Comparison of ENCODE assay signal across 8 cellular contexts in the genomic region with DNA sequence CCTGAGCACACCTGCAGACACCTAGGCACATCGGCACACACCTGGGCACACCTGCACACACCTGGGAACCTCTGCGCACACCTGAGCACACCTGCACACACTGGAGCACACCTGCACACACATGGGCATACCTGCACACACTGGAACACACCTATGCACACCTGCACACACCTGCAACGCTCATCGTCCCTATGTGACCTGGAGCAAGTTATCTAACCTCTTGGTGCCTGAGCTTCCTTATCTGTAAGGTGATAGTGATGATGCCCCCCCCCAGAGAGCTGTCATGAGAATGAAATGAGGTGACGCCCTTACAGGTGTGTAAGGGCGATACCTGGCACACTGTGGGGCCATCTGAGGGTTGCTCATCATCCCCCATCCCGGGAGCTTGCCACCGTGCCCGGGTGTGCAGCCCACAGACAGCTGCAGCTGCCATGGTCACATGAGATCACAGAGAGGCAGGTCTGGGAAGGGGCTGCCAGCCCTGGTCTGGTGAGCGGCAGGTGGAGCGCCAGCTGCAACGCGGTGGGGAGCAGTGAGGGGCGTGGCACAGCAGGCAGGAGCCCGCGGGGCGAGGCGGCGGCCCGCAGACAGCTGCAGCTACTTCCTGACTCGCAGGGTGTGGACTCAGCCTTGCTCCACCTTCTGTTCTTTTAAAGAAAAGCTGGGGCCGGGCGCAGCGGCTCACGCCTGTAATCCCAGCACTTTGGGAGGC. TPM values are rescaled to one million over a fixed set of nuclear protein-coding genes. Genes with fewer than 3 reads are reported as not detected.
DNase-seq lines count a peak whose midpoint lies in the region; ATAC-seq, FAIRE-seq and TF ChIP-seq lines count a peak whose summit lies in the region.

No MANE protein-coding gene starts in this region.

- no peak for FAIRE-seq in D721Med (lab: Jason Lieb, UNC)

- no peak overlapping the region for H3K27ac ChIP-seq in psoas muscle

- TF ChIP-seq CTCF in D721Med (IDR thresholded peaks at IDR 0.05; ENCODE audit: insufficient read depth, missing control alignments) (no peak), cardiac fibroblast (IDR thresholded peaks at IDR 0.05; ENCODE audit: low read depth, low read length) (no peak), psoas muscle (IDR thresholded peaks at IDR 0.05) (no peak)

- H3K36me3 ChIP-seq in H7 (replicated peaks; ENCODE audit: control insufficient read depth, insufficient read depth, low read length), result no peaks in the 10 kb centered on the region
- H3K36me3 ChIP-seq in psoas muscle (ENCODE audit: insufficient read depth in 1 of 2, low read depth in 1 of 2), result no peaks in the 10 kb centered on the region

- ATAC-seq in psoas muscle (peak; percentile 34 to 62 (median 52)), GM21367 (IDR thresholded peaks at IDR 0.05; ENCODE audit: unreplicated experiment) (no peak)

- WGBS in psoas muscle, 3 donors, result 12 to 14% (median 13%) methylated on average over 22 to 25 of the region's 25 CpGs

- no peaks in the 10 kb centered on the region for H3K9me3 ChIP-seq in psoas muscle

- no peak overlapping the region for H3K4me3 ChIP-seq in H7 (ENCODE audit: insufficient read depth, low read depth, low read length)
- H3K4me3 ChIP-seq in cardiac fibroblast (replicated peaks in 1 of 2; ENCODE audit: low read depth in 2 of 2, low read length in 2 of 2), result no peak overlapping the region
- no peak overlapping the region for H3K4me3 ChIP-seq in psoas muscle

- intact Hi-C loops in psoas muscle (cut with DNase I), result no loop called here

- H3K4me1 ChIP-seq in psoas muscle, result no peaks in the 10 kb centered on the region

- DNase-seq in D721Med (ENCODE audit: insufficient read length, low spot score) (peak; percentile 85), H7 (peak; percentile 89), NCI-H187 (lab: John Stamatoyannopoulos, UW) (peak; percentile 90 to 95), T-helper 9 cell (peak; percentile 60), cardiac fibroblast (ENCODE audit: low read depth in 2 of 2) (peak; percentile 11 to 27), psoas muscle (no peak), OCI-M2 (lab: John Stamatoyannopoulos, UW; ENCODE audit: unreplicated experiment) (no peak)

- H3K27me3 ChIP-seq in H7 (ENCODE audit: control insufficient read depth, insufficient read depth, low read length), result peaks cover 40% of the 10 kb centered on the region
- peaks cover 0 to 89% (median 30%) of the 10 kb centered on the region in 3 donors for H3K27me3 ChIP-seq in psoas muscle (ENCODE audit: insufficient read depth in 3 of 3, low read length in 2 of 3)

RNA-seq across cellular contexts. Expression of gene FBRSL1, which starts 59.9 kb away (rescaled TPM):
- total RNA-seq in H7 (2014; rRNA removed; shearing (Covaris generic)), result 17.5 and 26.6 TPM in 2 replicates
- 10 to 100 TPM; 40.1 to 54.5 (median 43.0) TPM for total RNA-seq in psoas muscle
- polyA plus RNA-seq in psoas muscle, result 10 to 100 TPM; 23.0 to 37.8 (median 32.8) TPM

Comparison
In these comparisons a context has a peak if more than half of its experiments do, and no peak if none do; other contexts are left out.
1. DNase-seq: peak in D721Med (single experiment), H7 (single experiment), NCI-H187 (2 of 2), T-helper 9 cell (single experiment) and cardiac fibroblast (2 of 2); none in psoas muscle (0 of 2) and OCI-M2 (single experiment).